ENCODE assay signal across 7 cellular contexts in genomic region chr3:44761347-44762169, GRCh38. TPM values are rescaled to one million over a fixed set of nuclear protein-coding genes. Genes with fewer than 3 reads are reported as not detected.
A peak's percentile ranks its signal among the peaks of the same experiment; 100 is the strongest.
DNase-seq lines count a peak whose midpoint lies in the region; ATAC-seq and TF ChIP-seq lines count a peak whose summit lies in the region.

TSS of gene KIAA1143 (minus strand) at chr3:44761619. CDS start at chr3:44761602, 17 bp downstream.
A gene with protein sequence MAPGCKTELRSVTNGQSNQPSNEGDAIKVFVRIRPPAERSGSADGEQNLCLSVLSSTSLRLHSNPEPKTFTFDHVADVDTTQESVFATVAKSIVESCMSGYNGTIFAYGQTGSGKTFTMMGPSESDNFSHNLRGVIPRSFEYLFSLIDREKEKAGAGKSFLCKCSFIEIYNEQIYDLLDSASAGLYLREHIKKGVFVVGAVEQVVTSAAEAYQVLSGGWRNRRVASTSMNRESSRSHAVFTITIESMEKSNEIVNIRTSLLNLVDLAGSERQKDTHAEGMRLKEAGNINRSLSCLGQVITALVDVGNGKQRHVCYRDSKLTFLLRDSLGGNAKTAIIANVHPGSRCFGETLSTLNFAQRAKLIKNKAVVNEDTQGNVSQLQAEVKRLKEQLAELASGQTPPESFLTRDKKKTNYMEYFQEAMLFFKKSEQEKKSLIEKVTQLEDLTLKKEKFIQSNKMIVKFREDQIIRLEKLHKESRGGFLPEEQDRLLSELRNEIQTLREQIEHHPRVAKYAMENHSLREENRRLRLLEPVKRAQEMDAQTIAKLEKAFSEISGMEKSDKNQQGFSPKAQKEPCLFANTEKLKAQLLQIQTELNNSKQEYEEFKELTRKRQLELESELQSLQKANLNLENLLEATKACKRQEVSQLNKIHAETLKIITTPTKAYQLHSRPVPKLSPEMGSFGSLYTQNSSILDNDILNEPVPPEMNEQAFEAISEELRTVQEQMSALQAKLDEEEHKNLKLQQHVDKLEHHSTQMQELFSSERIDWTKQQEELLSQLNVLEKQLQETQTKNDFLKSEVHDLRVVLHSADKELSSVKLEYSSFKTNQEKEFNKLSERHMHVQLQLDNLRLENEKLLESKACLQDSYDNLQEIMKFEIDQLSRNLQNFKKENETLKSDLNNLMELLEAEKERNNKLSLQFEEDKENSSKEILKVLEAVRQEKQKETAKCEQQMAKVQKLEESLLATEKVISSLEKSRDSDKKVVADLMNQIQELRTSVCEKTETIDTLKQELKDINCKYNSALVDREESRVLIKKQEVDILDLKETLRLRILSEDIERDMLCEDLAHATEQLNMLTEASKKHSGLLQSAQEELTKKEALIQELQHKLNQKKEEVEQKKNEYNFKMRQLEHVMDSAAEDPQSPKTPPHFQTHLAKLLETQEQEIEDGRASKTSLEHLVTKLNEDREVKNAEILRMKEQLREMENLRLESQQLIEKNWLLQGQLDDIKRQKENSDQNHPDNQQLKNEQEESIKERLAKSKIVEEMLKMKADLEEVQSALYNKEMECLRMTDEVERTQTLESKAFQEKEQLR (N-terminal part only) (plus strand): TSS chr3:44761794. CDS start chr3:44761866, 72 bp downstream.

- H3K9me3 Mint-ChIP-seq in T-helper 2 cell treated with Interferon-gamma antibody and Interleukin-4, amounts not matched to agents 5 μg/mL and 100 μg/mL, for 36 hours = peaks cover 43% of the 10 kb centered on the region

- ATAC-seq in GM18502 (IDR thresholded peaks at IDR 0.05; ENCODE audit: poor library complexity, unreplicated experiment) (peak; percentile 93), HG02973 (IDR thresholded peaks at IDR 0.05; ENCODE audit: unreplicated experiment) (peak; percentile 78)

- H3K27ac Mint-ChIP-seq in T-helper 2 cell treated with Interferon-gamma antibody and Interleukin-4, amounts not matched to agents 5 μg/mL and 100 μg/mL, for 36 hours = peak within 1 kb of the TSS; percentile 92

- peak within 1 kb of the TSS; percentile 92 for H3K4me3 Mint-ChIP-seq in T-helper 2 cell treated with Interferon-gamma antibody and Interleukin-4, amounts not matched to agents 5 μg/mL and 100 μg/mL, for 36 hours

- peak; percentile 75 to 89 for DNase-seq in NCI-H1930 (lab: John Stamatoyannopoulos, UW)
- DNase-seq in T-helper 2 cell treated with Interferon-gamma antibody and Interleukin-4, amounts not matched to agents 5 μg/mL and 100 μg/mL, for 36 hours (ENCODE audit: low spot score) = peak; percentile 97
- peak; percentile 90 for DNase-seq in astrocyte of the cerebellum (ENCODE audit: low read depth)
- DNase-seq in hepatic stellate cell (ENCODE audit: low spot score) = peak; percentile 92
- peak; percentile 87 for DNase-seq in renal cortical epithelial cell (ENCODE audit: low read depth)

- H3K27me3 Mint-ChIP-seq in T-helper 2 cell treated with Interferon-gamma antibody and Interleukin-4, amounts not matched to agents 5 μg/mL and 100 μg/mL, for 36 hours (ENCODE audit: low read depth) = no peaks in the 10 kb centered on the region

- peaks cover 72% of the 10 kb centered on the region for H3K36me3 Mint-ChIP-seq in T-helper 2 cell treated with Interferon-gamma antibody and Interleukin-4, amounts not matched to agents 5 μg/mL and 100 μg/mL, for 36 hours (ENCODE audit: low read depth)

- H3K4me3 ChIP-seq in astrocyte of the cerebellum (ENCODE audit: low read depth, low read length) = peak within 1 kb of the TSS; percentile 76

- peaks cover 17% of the 10 kb centered on the region for H3K4me1 Mint-ChIP-seq in T-helper 2 cell treated with Interferon-gamma antibody and Interleukin-4, amounts not matched to agents 5 μg/mL and 100 μg/mL, for 36 hours (ENCODE audit: low read depth)

- in situ Hi-C loops in astrocyte of the cerebellum (cut with HindIII; ENCODE audit: low sequenced_read_pairs) = no loop called here

- TF ChIP-seq CTCF in astrocyte of the cerebellum (IDR thresholded peaks at IDR 0.05; ENCODE audit: low read depth, low read length, missing control alignments) = no peak

RNA-seq across cellular contexts. Expression of gene KIAA1143, which starts in this region (rescaled TPM):
- total RNA-seq in renal cortical epithelial cell = 24.0 and 33.4 TPM in 2 replicates

RNA-seq across cellular contexts. Expression of the second gene that starts in this region (rescaled TPM):
- total RNA-seq in renal cortical epithelial cell = 1.6 and 4.5 TPM in 2 replicates

Comparison
In these comparisons a context has a peak if more than half of its experiments do, and no peak if none do; other contexts are left out.
1. Peak in every context shown above with its lines: DNase-seq, ATAC-seq and H3K4me3 ChIP-seq.